In the genomic region with DNA sequence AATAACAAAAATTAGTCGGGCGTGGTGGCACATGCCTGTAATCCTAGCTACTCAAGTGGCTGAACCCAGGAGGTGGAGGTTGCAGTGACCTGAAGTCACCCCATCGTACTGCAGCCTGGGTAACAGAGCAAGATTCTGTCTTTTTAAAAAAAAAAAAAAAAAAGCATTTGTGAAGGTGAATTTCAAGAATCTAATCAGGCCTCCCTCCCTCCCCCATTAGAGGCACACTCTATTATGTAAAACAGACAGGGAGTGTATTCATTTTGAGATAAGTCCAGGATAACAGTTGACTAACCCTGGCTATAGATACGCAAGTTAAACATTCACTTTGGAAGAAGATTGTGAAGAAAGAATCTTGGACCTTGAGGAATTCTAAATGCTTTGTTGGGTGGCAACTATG, we compare ENCODE assay signal across 12 cellular contexts. TPM values are rescaled to one million over a fixed set of nuclear protein-coding genes. Genes with fewer than 3 reads are reported as not detected.
A peak's percentile ranks its signal among the peaks of the same experiment; 100 is the strongest.
DNase-seq lines count a peak whose midpoint lies in the region; ATAC-seq, FAIRE-seq and TF ChIP-seq lines count a peak whose summit lies in the region.
"Had no signal": no experiment of that assay in that cellular context is flagged by ENCODE, and none has a peak within 500 bp of the region (broad histone marks: within the 10 kb centered on the region; RNA-seq: fewer than 3 reads in every experiment).

No MANE protein-coding gene starts in this region.

- H3K4me1 ChIP-seq in BLaER1: peaks cover 27% of the 10 kb centered on the region
- H3K4me1 ChIP-seq in GM23338 (ENCODE audit: insufficient read depth): peaks cover 53% of the 10 kb centered on the region
- peaks cover 18% of the 10 kb centered on the region; the same call in 1 of the 2 replicates for H3K4me1 ChIP-seq in GM12878 (ENCODE audit: control insufficient read depth, insufficient read depth, low read length)
- peaks cover 31 to 64% of the 10 kb centered on the region in 2 donors for H3K4me1 ChIP-seq in naive thymus-derived CD4-positive, alpha-beta T cell (ENCODE audit: control insufficient read depth in 2 of 2, insufficient read depth in 2 of 2, low read length in 2 of 2)

- TF ChIP-seq CTCF in GM23338 (conservative IDR thresholded peaks at IDR 0.05; ENCODE audit: low read depth in 2 of 2) (no peak), GM12878 (IDR thresholded peaks at IDR 0.05 in 2 of 3, conservative IDR thresholded peaks at IDR 0.05 in 1 of 3; ENCODE audit: control insufficient read depth in 2 of 3, extremely low read depth in 1 of 3, insufficient read depth in 1 of 3, low read depth in 3 of 3, low read length in 3 of 3) (no peak), GM13977 (IDR thresholded peaks at IDR 0.05; ENCODE audit: extremely low read depth, insufficient read depth, missing control alignments) (no peak)

- no peaks in the 10 kb centered on the region for H3K9me2 ChIP-seq in GM23338 (ENCODE audit: insufficient read depth)

- H3K4me3 Mint-ChIP-seq in GM23338: peak overlapping the region; percentile 18; the same call in 1 of the 3 replicates
- peak overlapping the region; percentile 91 to 97 (median 94) for H3K4me3 Mint-ChIP-seq in naive thymus-derived CD4-positive, alpha-beta T cell

- intact Hi-C loops in GM12878 (cut with micrococcal nuclease; ENCODE audit: unreplicated experiment): loop anchor here (10.0 kb wide), 2 partner anchors 173 to 303 kb away; no protein-coding TSS in a partner anchor
- intact Hi-C loops in naive thymus-derived CD4-positive, alpha-beta T cell (cut with micrococcal nuclease): loop anchor here (5.0 to 10.0 kb wide), 3 partner anchors 100 to 635 kb away; partner anchors contain the start of gene SINHCAF (in 1 of the 2)

- no peak for TF ChIP-seq POLR2A in GM12878 (IDR thresholded peaks at IDR 0.05; ENCODE audit: low read depth, low read length)

- CTCF ChIA-PET in GM12878 (lab: Yijun Ruan, JAX): interaction anchor here (0.8 to 1.8 kb wide), 4 partner anchors 151 to 350 kb away, joined by 3 to 4 read pairs (median 4); no protein-coding TSS in a partner anchor
- CTCF ChIA-PET in naive thymus-derived CD4-positive, alpha-beta T cell (lab: Charles Lee): interaction anchor here (0.7 to 2.3 kb wide), 5 partner anchors 13 to 309 kb away, joined by 3 to 8 read pairs (median 3); no protein-coding TSS in a partner anchor

- H3K4me2 ChIP-seq in BLaER1 (peak overlapping the region; percentile 86), GM23338 (peak overlapping the region; percentile 90), GM12878 (ENCODE audit: control insufficient read depth, insufficient read depth) (peak overlapping the region; percentile 92)

- no TSS peak for BruUV-seq in GM12878 (replicated peaks; lab: Mats Ljungman, UMichigan)

- FAIRE-seq in GM12878 (lab: Jason Lieb, UNC): no peak

- H3K79me2 ChIP-seq in GM23338 (replicated peaks; ENCODE audit: insufficient read depth): peaks cover 75% of the 10 kb centered on the region
- H3K79me2 ChIP-seq in GM12878 (ENCODE audit: control insufficient read depth, insufficient read depth, low read length): peaks cover 82% of the 10 kb centered on the region

- H3K9me3 ChIP-seq in BLaER1 (peaks cover 43% of the 10 kb centered on the region), GM12878 (replicated peaks; ENCODE audit: control insufficient read depth, insufficient read depth, low read length) (peaks cover 19% of the 10 kb centered on the region)
- H3K9me3 ChIP-seq in naive thymus-derived CD4-positive, alpha-beta T cell (ENCODE audit: control insufficient read depth in 2 of 3, low read length in 3 of 3): no peaks in the 10 kb centered on the region
- H3K9me3 ChIP-seq: ascending aorta had no signal

- SMC1A ChIA-PET in GM12878 (lab: Charles Lee; ENCODE audit: uncharacterized antibody, unreplicated experiment): interaction anchor here (0.7 to 2.2 kb wide), 11 partner anchors 11 to 309 kb away, joined by 3 to 7 read pairs (median 4); no protein-coding TSS in a partner anchor

- H4K20me1 ChIP-seq in BLaER1 (peaks cover 47% of the 10 kb centered on the region), GM23338 (replicated peaks; ENCODE audit: insufficient read depth) (peaks cover 38% of the 10 kb centered on the region), GM12878 (ENCODE audit: control insufficient read depth, insufficient read depth) (no peaks in the 10 kb centered on the region)

- peaks cover 14% of the 10 kb centered on the region for H3K9me3 Mint-ChIP-seq in GM23338
- peaks cover 0 to 38% (median 6%) of the 10 kb centered on the region in 11 donors for H3K9me3 Mint-ChIP-seq in naive thymus-derived CD4-positive, alpha-beta T cell

- H2AFZ ChIP-seq in GM23338 (no peak overlapping the region), GM12878 (ENCODE audit: control insufficient read depth, low read depth, low read length) (no peak overlapping the region)

- H3K36me3 Mint-ChIP-seq in GM23338 (ENCODE audit: low read depth): peaks cover 69% of the 10 kb centered on the region
- H3K36me3 Mint-ChIP-seq in naive thymus-derived CD4-positive, alpha-beta T cell: peaks cover 13 to 77% (median 70%) of the 10 kb centered on the region in 5 donors

- H3K27me3 ChIP-seq in BLaER1 (no peaks in the 10 kb centered on the region), GM23338 (ENCODE audit: insufficient read depth) (no peaks in the 10 kb centered on the region), GM12878 (replicated peaks in 1 of 2; ENCODE audit: control insufficient read depth in 2 of 2, insufficient read depth in 2 of 2, low read length in 1 of 2) (no peaks in the 10 kb centered on the region)
- no peaks in the 10 kb centered on the region for H3K27me3 ChIP-seq in naive thymus-derived CD4-positive, alpha-beta T cell (ENCODE audit: control insufficient read depth in 2 of 2, insufficient read depth in 2 of 2, low read length in 2 of 2)
- H3K27me3 ChIP-seq: ascending aorta had no signal

- DNase-seq in GM23338 (ENCODE audit: low spot score): no peak
- DNase-seq in GM12878 (ENCODE audit: low read depth, low spot score): no peak
- peak in 1 of 9 donors; percentile 23 for DNase-seq in naive thymus-derived CD4-positive, alpha-beta T cell
- DNase-seq in stimulated activated CD4-positive, alpha-beta T cell treated with anti-CD3 and anti-CD28 coated beads, Interleukin-2, amount 100 ng/mL, for 24 hours: no peak
- no peak for DNase-seq in GM13977 (ENCODE audit: low spot score)
- no peak for DNase-seq in T1000 (lab: John Stamatoyannopoulos, UW)
- no peak for DNase-seq in NCI-H2196 treated with DMSO at 0.1 percent for 48 hours (lab: John Stamatoyannopoulos, UW; ENCODE audit: unreplicated experiment)
- DNase-seq: NCI-H2081 treated with DMSO at 0.1 percent for 48 hours, posterior cingulate gyrus had no signal

- RAD21 ChIA-PET in GM12878 (lab: Charles Lee; ENCODE audit: unreplicated experiment): interaction anchor here (1.1 to 6.2 kb wide), 7 partner anchors 8 to 309 kb away, joined by 3 to 47 read pairs (median 6); no protein-coding TSS in a partner anchor

- no peak for TF ChIP-seq RAD21 in GM12878 (IDR thresholded peaks at IDR 0.05; ENCODE audit: insufficient read depth, low read depth, low read length)

- H3K4me1 Mint-ChIP-seq in GM23338: peaks cover 56% of the 10 kb centered on the region
- peaks cover 58 to 78% (median 71%) of the 10 kb centered on the region in 7 donors for H3K4me1 Mint-ChIP-seq in naive thymus-derived CD4-positive, alpha-beta T cell

- H3K9ac ChIP-seq in BLaER1 (no peak overlapping the region), GM12878 (ENCODE audit: control insufficient read depth, insufficient read depth, low read length) (peak overlapping the region; percentile 64; the same call in 1 of the 2 replicates)

- in situ Hi-C loops in GM12878 (cut with MboI) (no loop called here), GM13977 (cut with MboI; ENCODE audit: low pct_unique_long_range_greater_than_20kb, low sequenced_read_pairs, unreplicated experiment) (no loop called here)

- H3K27me3 Mint-ChIP-seq in GM23338 (ENCODE audit: insufficient read depth, low read depth, poor library complexity): peaks cover 5% of the 10 kb centered on the region
- H3K27me3 Mint-ChIP-seq in naive thymus-derived CD4-positive, alpha-beta T cell: no peaks in the 10 kb centered on the region

- WGBS in GM12878 (ENCODE audit: insufficient coverage, insufficient replicate concordance, low lambda C conversion rate, missing lambda C conversion rate): 30% methylated on average over 4 of the region's 4 CpGs

- H3K27ac Mint-ChIP-seq in GM23338: no peak overlapping the region
- peak overlapping the region; percentile 60 to 98 (median 95) for H3K27ac Mint-ChIP-seq in naive thymus-derived CD4-positive, alpha-beta T cell

- no peak for TF ChIP-seq EP300 in GM12878 (IDR thresholded peaks at IDR 0.05; ENCODE audit: borderline replicate concordance in 1 of 2, control insufficient read depth in 1 of 2, low read depth in 2 of 2, low read length in 2 of 2)

- H3K27ac ChIP-seq in BLaER1: no peak overlapping the region
- H3K27ac ChIP-seq in GM23338 (ENCODE audit: low read depth): peak overlapping the region; percentile 71
- peak overlapping the region; percentile 76; the same call in 1 of the 2 replicates for H3K27ac ChIP-seq in GM12878 (ENCODE audit: control insufficient read depth, insufficient read depth)
- peak overlapping the region; percentile 86 for H3K27ac ChIP-seq in naive thymus-derived CD4-positive, alpha-beta T cell (ENCODE audit: low read depth, low read length)
- H3K27ac ChIP-seq: epithelial cell of prostate had no signal

- POLR2A ChIA-PET in GM12878 (lab: Charles Lee): interaction anchor here (0.9 to 1.4 kb wide), 3 partner anchors 153 to 309 kb away, joined by 4 to 5 read pairs (median 5); no protein-coding TSS in a partner anchor
- POLR2A ChIA-PET in naive thymus-derived CD4-positive, alpha-beta T cell (lab: Charles Lee): interaction anchor here (1.1 to 7.0 kb wide), 12 partner anchors 14 to 309 kb away, joined by 3 to 103 read pairs (median 8); partner anchors contain the start of gene ETFBKMT

- ATAC-seq in GM23338 (no peak), GM12878 (no peak)
- ATAC-seq in naive thymus-derived CD4-positive, alpha-beta T cell: no peak

- H3K36me3 ChIP-seq in BLaER1 (peaks cover 61% of the 10 kb centered on the region), GM23338 (ENCODE audit: insufficient read depth) (peaks cover 26% of the 10 kb centered on the region), GM12878 (ENCODE audit: control insufficient read depth in 2 of 2, insufficient read depth in 2 of 2, low read length in 1 of 2) (0 out of 4 replicates have a peak, but pooled peaks cover 0 to 4% of the 10 kb centered on the region in 2 experiments)
- H3K36me3 ChIP-seq in naive thymus-derived CD4-positive, alpha-beta T cell (ENCODE audit: control insufficient read depth in 2 of 3, insufficient read depth in 3 of 3, low read length in 3 of 3): peaks cover 10 to 57% (median 24%) of the 10 kb centered on the region in 3 experiments

- H3F3A ChIP-seq in GM23338 (replicated peaks; ENCODE audit: low read depth): peaks cover 19% of the 10 kb centered on the region

- H3K4me3 ChIP-seq in BLaER1 (no peak overlapping the region), GM23338 (peak overlapping the region; percentile 92), GM12878 (peak overlapping the region; percentile 86; the same call in 1 of the 2 replicates)
- peak overlapping the region; percentile 91 for H3K4me3 ChIP-seq in naive thymus-derived CD4-positive, alpha-beta T cell (ENCODE audit: low read length)

RNA-seq across cellular contexts. Expression of gene RESF1, which starts 2.9 kb away (rescaled TPM):
- total RNA-seq in GM23338 (2014; rRNA removed; shearing (Covaris generic)): 236 and 313 TPM in 2 replicates
- polyA plus RNA-seq in GM23338 (2016; fragmentation: Nextera tagmentation; extraction: Ambion mirVana) (126 and 134 TPM in 2 replicates), GM12878 (2011; rRNA removed) (52.8 and 79.3 TPM in 2 replicates), GM12878 (2014; fragmentation: Illumina TruSeq; extraction: Trizol) (68.8 and 117 TPM in 2 replicates), GM12878 (2014; fragmentation: Nextera tagmentation; extraction: Ambion mirVana) (10 to 100 TPM; 18.9 to 23.6 TPM), GM12878 (2014; rRNA removed) (31.7 and 41.8 TPM in 2 replicates), GM12878 (2016; fragmentation: Nextera tagmentation; extraction: Ambion mirVana) (10 to 100 TPM; 33.4 to 37.6 TPM)
- 230 and 232 TPM in 2 replicates for total RNA-seq in GM12878 (2013; cell fraction: nucleolus; rRNA removed)
- total RNA-seq in GM12878 (2014; rRNA removed) (35.0 and 45.0 TPM in 2 replicates), GM12878 (2014; rRNA removed; fragmentation: Illumina TruSeq; extraction: Trizol) (78.7 and 81.8 TPM in 2 replicates), GM12878 (2021) (54.5 and 60.5 TPM in 2 replicates)
- 18.6 TPM for polyA plus RNA-seq in GM12878 (2011; ENCODE audit: low read depth)
- polyA plus RNA-seq in GM12878 (2011; cell fraction: cytosol; rRNA removed): 22.8 and 32.1 TPM in 2 replicates
- polyA plus RNA-seq in GM12878 (2011; cell fraction: nucleus; rRNA removed): 62.1 and 62.4 TPM in 2 replicates
- 36.4 and 37.0 TPM in 2 replicates for polyA plus RNA-seq in GM12878 (2012)
- polyA minus RNA-seq in GM12878 (2011; rRNA and poly(A)+ RNA removed): 53.7 and 91.1 TPM in 2 replicates
- polyA minus RNA-seq in GM12878 (2011; cell fraction: cytosol; rRNA and poly(A)+ RNA removed): 19.5 and 26.6 TPM in 2 replicates
- polyA minus RNA-seq in GM12878 (2011; cell fraction: nucleus; rRNA and poly(A)+ RNA removed): 37.2 and 48.0 TPM in 2 replicates
- 100 to 1,000 TPM; 141 to 490 (median 161) TPM for total RNA-seq in naive thymus-derived CD4-positive, alpha-beta T cell
- polyA plus RNA-seq in naive thymus-derived CD4-positive, alpha-beta T cell: 100 to 1,000 TPM; 168 to 239 TPM
